Comparison of ENCODE assay signal across 7 cellular contexts in genomic region chr5:145084834-145085233, GRCh38.
"Had no signal": no experiment of that assay in that cellular context is flagged by ENCODE, and none has a peak within 500 bp of the region (broad histone marks: within the 10 kb centered on the region; RNA-seq: fewer than 3 reads in every experiment).

No MANE protein-coding gene starts in this region.

- H3K4me2 ChIP-seq: KMS-11 had no signal

- FAIRE-seq: HTR-8/SVneo, K562 had no signal

- ATAC-seq: K562 had no signal

- H3K4me3 ChIP-seq: K562 had no signal

- DNase-seq: IMR-90, KBM-7, KG1 had no signal

- H3K27ac ChIP-seq: HL-60, KMS-11 had no signal

- H3K9ac ChIP-seq: KMS-11 had no signal
